Comparison of ENCODE assay signal across 17 cellular contexts in genomic region chr1:31036749-31037500, GRCh38. TPM values are rescaled to one million over a fixed set of nuclear protein-coding genes. Genes with fewer than 3 reads are reported as not detected.
DNase-seq lines count a peak whose midpoint lies in the region; ATAC-seq and TF ChIP-seq lines count a peak whose summit lies in the region.
"Had no signal": no experiment of that assay in that cellular context is flagged by ENCODE, and none has a peak within 500 bp of the region (broad histone marks: within the 10 kb centered on the region; RNA-seq: fewer than 3 reads in every experiment).

No MANE protein-coding gene starts in this region.

- no peaks in the 10 kb centered on the region for H3K9me3 ChIP-seq in CD8-positive, alpha-beta T cell (ENCODE audit: low read length)
- H3K9me3 ChIP-seq: Caco-2, heart right ventricle had no signal

- CTCF ChIA-PET in CD8-positive, alpha-beta T cell (lab: Charles Lee) = no interaction called here
- CTCF ChIA-PET in activated CD8-positive, alpha-beta T cell treated with anti-CD3 and anti-CD28 coated beads for 36 hours (lab: Charles Lee) = no interaction called here

- POLR2A ChIA-PET in CD8-positive, alpha-beta T cell (lab: Charles Lee) = no interaction called here
- POLR2A ChIA-PET in activated CD8-positive, alpha-beta T cell treated with anti-CD3 and anti-CD28 coated beads for 36 hours (lab: Charles Lee) = interaction anchor here (1.2 kb wide), 1 partner anchor 35 kb away, joined by 3 read pairs; no protein-coding TSS in a partner anchor

- no peak overlapping the region for H3K27ac ChIP-seq in CD8-positive, alpha-beta T cell (ENCODE audit: low read depth, low read length)
- H3K27ac ChIP-seq: heart right ventricle, VCaP had no signal

- no peak for ATAC-seq in CD8-positive, alpha-beta T cell
- ATAC-seq in activated CD8-positive, alpha-beta T cell treated with anti-CD3 and anti-CD28 coated beads for 36 hours = peak; percentile 89
- ATAC-seq in memory B cell (ENCODE audit: low read depth) (no peak), HG03039 (IDR thresholded peaks at IDR 0.05; ENCODE audit: unreplicated experiment) (no peak)
- ATAC-seq: heart right ventricle, left lobe of liver had no signal

- H3K4me1 Mint-ChIP-seq in CD8-positive, alpha-beta T cell (ENCODE audit: low read depth) = peaks cover 75% of the 10 kb centered on the region
- H3K4me1 Mint-ChIP-seq in IgD-negative memory B cell = peaks cover 21 to 43% (median 36%) of the 10 kb centered on the region in 3 donors
- H3K4me1 Mint-ChIP-seq in activated CD8-positive, alpha-beta T cell treated with anti-CD3 and anti-CD28 coated beads for 36 hours (ENCODE audit: low read depth) = peaks cover 61% of the 10 kb centered on the region
- peaks cover 34% of the 10 kb centered on the region for H3K4me1 Mint-ChIP-seq in memory B cell

- H3K27me3 Mint-ChIP-seq in CD8-positive, alpha-beta T cell (ENCODE audit: low read depth) = no peaks in the 10 kb centered on the region
- H3K27me3 Mint-ChIP-seq in IgD-negative memory B cell (no peaks in the 10 kb centered on the region), memory B cell (no peaks in the 10 kb centered on the region)
- no peaks in the 10 kb centered on the region for H3K27me3 Mint-ChIP-seq in activated CD8-positive, alpha-beta T cell treated with anti-CD3 and anti-CD28 coated beads for 36 hours

- H3K27me3 ChIP-seq in CD8-positive, alpha-beta T cell (ENCODE audit: insufficient read depth, low read length) = no peaks in the 10 kb centered on the region
- H3K27me3 ChIP-seq: heart right ventricle had no signal

- no peaks in the 10 kb centered on the region for H3K36me3 ChIP-seq in CD8-positive, alpha-beta T cell (ENCODE audit: insufficient read depth, low read length)

- no peak overlapping the region for H3K4me3 ChIP-seq in CD8-positive, alpha-beta T cell (ENCODE audit: low read depth, low read length)
- H3K4me3 ChIP-seq: heart right ventricle, skin epidermis had no signal

- no peak for TF ChIP-seq CTCF in CD8-positive, alpha-beta T cell (IDR thresholded peaks at IDR 0.05)
- no peak for TF ChIP-seq CTCF in activated CD8-positive, alpha-beta T cell treated with anti-CD3 and anti-CD28 coated beads for 36 hours (IDR thresholded peaks at IDR 0.05)

- H3K27ac Mint-ChIP-seq in CD8-positive, alpha-beta T cell = peak overlapping the region; percentile 6
- H3K27ac Mint-ChIP-seq in IgD-negative memory B cell (peak overlapping the region in 2 of 3 donors; percentile 69 to 71), memory B cell (peak overlapping the region; percentile 65)
- peak overlapping the region; percentile 44 for H3K27ac Mint-ChIP-seq in activated CD8-positive, alpha-beta T cell treated with anti-CD3 and anti-CD28 coated beads for 36 hours

- H3K9me3 Mint-ChIP-seq in CD8-positive, alpha-beta T cell = no peaks in the 10 kb centered on the region
- no peaks in the 10 kb centered on the region for H3K9me3 Mint-ChIP-seq in IgD-negative memory B cell
- no peaks in the 10 kb centered on the region for H3K9me3 Mint-ChIP-seq in activated CD8-positive, alpha-beta T cell treated with anti-CD3 and anti-CD28 coated beads for 36 hours
- H3K9me3 Mint-ChIP-seq in memory B cell = no peaks in the 10 kb centered on the region
- H3K9me3 Mint-ChIP-seq: neural crest cell had no signal

- no peak overlapping the region for H3K4me3 Mint-ChIP-seq in CD8-positive, alpha-beta T cell
- H3K4me3 Mint-ChIP-seq in IgD-negative memory B cell (no peak overlapping the region), memory B cell (no peak overlapping the region)
- H3K4me3 Mint-ChIP-seq in activated CD8-positive, alpha-beta T cell treated with anti-CD3 and anti-CD28 coated beads for 36 hours = no peak overlapping the region
- H3K4me3 Mint-ChIP-seq: neural crest cell had no signal

- intact Hi-C loops in CD8-positive, alpha-beta T cell (cut with DNase I, micrococcal nuclease) = no loop called here
- intact Hi-C loops in activated CD8-positive, alpha-beta T cell treated with anti-CD3 and anti-CD28 coated beads for 36 hours (cut with micrococcal nuclease) = no loop called here
- intact Hi-C loops in posterior cingulate gyrus (cut with DNase I) = no loop called here

- no peak for DNase-seq in CD8-positive, alpha-beta T cell
- DNase-seq in activated CD8-positive, alpha-beta T cell treated with anti-CD3 and anti-CD28 coated beads for 36 hours = no peak
- no peak for DNase-seq in memory B cell (ENCODE audit: low spot score in 2 of 2)
- DNase-seq in activated gamma-delta T cell (lab: John Stamatoyannopoulos, UW) = no peak
- no peak for DNase-seq in posterior cingulate gyrus
- DNase-seq in NCI-H345 treated with DMSO at 0.1 percent for 48 hours (lab: John Stamatoyannopoulos, UW; ENCODE audit: unreplicated experiment) = no peak
- DNase-seq: Caco-2, caudate nucleus, heart right ventricle, NCI-H774, SIG-M5 had no signal

- H3K36me3 Mint-ChIP-seq in CD8-positive, alpha-beta T cell = peaks cover 42% of the 10 kb centered on the region
- H3K36me3 Mint-ChIP-seq in IgD-negative memory B cell (no peaks in the 10 kb centered on the region), memory B cell (peaks cover 29% of the 10 kb centered on the region)
- H3K36me3 Mint-ChIP-seq in activated CD8-positive, alpha-beta T cell treated with anti-CD3 and anti-CD28 coated beads for 36 hours (ENCODE audit: low read depth) = peaks cover 28% of the 10 kb centered on the region

- peaks cover 10% of the 10 kb centered on the region for H3K4me1 ChIP-seq in CD8-positive, alpha-beta T cell (ENCODE audit: insufficient read depth, low read length)
- H3K4me1 ChIP-seq: Caco-2 had no signal

RNA-seq across cellular contexts. Expression of gene PUM1, which starts 28.6 kb away (rescaled TPM):
- total RNA-seq in CD8-positive, alpha-beta T cell = 100 to 1,000 TPM; 190 to 191 TPM
- 88.0 TPM for polyA plus RNA-seq in IgD-negative memory B cell
- total RNA-seq in activated CD8-positive, alpha-beta T cell treated with anti-CD3 and anti-CD28 coated beads for 36 hours = 10 to 100 TPM; 98.0 to 99.0 TPM

Comparison
In these comparisons a context has a peak if more than half of its experiments do, and no peak if none do; other contexts are left out.
1. H3K27ac Mint-ChIP-seq: peak in every context shown above with its lines; median percentile 70 in IgD-negative memory B cell; 65 in memory B cell; 44 in activated CD8-positive, alpha-beta T cell treated with anti-CD3 and anti-CD28 coated beads for 36 hours; 6 in CD8-positive, alpha-beta T cell.